In the genomic region with DNA sequence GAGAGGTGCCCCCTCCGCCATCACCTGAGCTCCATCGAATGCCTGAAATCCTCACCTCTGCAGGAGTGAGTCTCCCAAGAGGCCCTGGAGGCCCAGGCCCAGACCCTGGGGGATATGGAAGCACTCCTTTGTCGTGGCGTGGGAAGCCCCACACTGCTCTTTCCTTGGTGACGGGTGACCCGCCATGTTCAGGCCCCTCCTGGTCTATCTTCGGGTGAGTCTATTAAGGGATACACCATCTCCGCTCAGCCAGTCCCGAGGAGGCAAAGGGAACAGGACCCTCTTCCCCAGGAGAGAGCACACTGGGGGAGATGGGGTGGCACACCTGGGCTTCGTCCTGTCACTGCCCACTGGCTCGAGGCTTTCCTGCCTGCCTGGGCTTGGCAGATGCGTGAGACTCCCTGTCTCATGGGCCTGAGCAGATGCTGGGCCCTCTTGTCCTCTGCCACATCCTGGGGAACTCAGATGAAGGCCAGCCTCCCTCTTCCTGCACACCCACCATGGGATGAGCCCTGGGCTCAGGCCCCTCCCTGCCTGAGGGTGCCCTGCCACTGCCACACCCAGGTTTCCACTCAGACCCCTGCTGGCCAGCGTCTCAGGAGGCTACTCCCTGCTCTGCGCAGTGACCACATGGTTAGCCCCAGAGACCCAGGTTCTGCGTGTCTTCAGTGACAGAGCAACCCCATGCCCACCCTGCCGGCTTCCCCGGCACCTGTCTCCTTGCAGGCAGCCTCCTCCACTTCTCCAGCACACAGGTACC, we compare ENCODE assay signal across 18 cellular contexts. TPM values are rescaled to one million over a fixed set of nuclear protein-coding genes. Genes with fewer than 3 reads are reported as not detected.
DNase-seq lines count a peak whose midpoint lies in the region; ATAC-seq and TF ChIP-seq lines count a peak whose summit lies in the region.
"Had no signal": no experiment of that assay in that cellular context is flagged by ENCODE, and none has a peak within 500 bp of the region (broad histone marks: within the 10 kb centered on the region; RNA-seq: fewer than 3 reads in every experiment).

No MANE protein-coding gene starts in this region.

- H3K27ac ChIP-seq in upper lobe of right lung: no peak overlapping the region
- H3K27ac ChIP-seq: body of pancreas, PC-9 had no signal

- peaks cover 8% of the 10 kb centered on the region for H3K36me3 Mint-ChIP-seq in activated CD8-positive, alpha-beta memory T cell treated with anti-CD3 and anti-CD28 coated beads, Interleukin-2, amount 10 ng/mL, durations not matched to agents 7 days and 5 days
- peaks cover 21% of the 10 kb centered on the region for H3K36me3 Mint-ChIP-seq in central memory CD8-positive, alpha-beta T cell (ENCODE audit: insufficient read depth)
- H3K36me3 Mint-ChIP-seq in naive B cell: no peaks in the 10 kb centered on the region
- H3K36me3 Mint-ChIP-seq in T-cell: no peaks in the 10 kb centered on the region

- POLR2A ChIA-PET in T-cell (lab: Charles Lee): no interaction called here

- no peak overlapping the region for H3K4me3 ChIP-seq in upper lobe of right lung
- H3K4me3 ChIP-seq: body of pancreas, PC-9 had no signal

- H3K36me3 ChIP-seq in upper lobe of right lung: no peaks in the 10 kb centered on the region

- ATAC-seq in activated CD8-positive, alpha-beta memory T cell treated with anti-CD3 and anti-CD28 coated beads, Interleukin-2, amount 10 ng/mL, durations not matched to agents 7 days and 5 days: no peak
- ATAC-seq in central memory CD8-positive, alpha-beta T cell (replicated peaks; ENCODE audit: extremely low read depth, poor library complexity, severe bottlenecking): no peak
- no peak for ATAC-seq in naive B cell (ENCODE audit: low read depth in 2 of 2)
- ATAC-seq in upper lobe of right lung: no peak
- ATAC-seq in T-cell (replicated peaks in 1 of 4): no peak
- ATAC-seq: body of pancreas; stimulated activated naive CD8-positive, alpha-beta T cell treated with anti-CD3 and anti-CD28 coated beads, Interleukin-15, amount 100 ng/mL, for 72 hours had no signal

- no peaks in the 10 kb centered on the region for H3K27me3 Mint-ChIP-seq in activated CD8-positive, alpha-beta memory T cell treated with anti-CD3 and anti-CD28 coated beads, Interleukin-2, amount 10 ng/mL, durations not matched to agents 7 days and 5 days
- H3K27me3 Mint-ChIP-seq in central memory CD8-positive, alpha-beta T cell: no peaks in the 10 kb centered on the region
- H3K27me3 Mint-ChIP-seq in naive B cell (no peaks in the 10 kb centered on the region), T-cell (no peaks in the 10 kb centered on the region)
- H3K27me3 Mint-ChIP-seq: B cell; stimulated activated naive CD8-positive, alpha-beta T cell treated with anti-CD3 and anti-CD28 coated beads, Interleukin-15, amount 100 ng/mL, for 72 hours had no signal

- DNase-seq in activated CD8-positive, alpha-beta memory T cell treated with anti-CD3 and anti-CD28 coated beads, Interleukin-2, amount 10 ng/mL, durations not matched to agents 7 days and 5 days: no peak
- DNase-seq in activated CD8-positive, alpha-beta memory T cell treated with anti-CD3 and anti-CD28 coated beads, Interleukin-2, amount 50 U/mL, for 48 hours: no peak
- no peak for DNase-seq in central memory CD8-positive, alpha-beta T cell (ENCODE audit: low spot score in 2 of 2)
- DNase-seq in naive B cell (no peak), upper lobe of right lung (peak; percentile 56), germinal center (ENCODE audit: low spot score) (no peak), DMS114 treated with DMSO at 0.1 percent for 48 hours (lab: John Stamatoyannopoulos, UW; ENCODE audit: unreplicated experiment) (no peak), T-cell (no peak)
- DNase-seq: activated CD4-positive, alpha-beta T cell treated with anti-CD3 and anti-CD28 coated beads, Interleukin-2, amount 50 U/mL, for 4 hours; activated T-cell treated with anti-CD3 and anti-CD28 coated beads for 4 hours; body of pancreas; DMS53; mammary epithelial cell; NK-92 treated with Interleukin-12 subunit alpha and Interleukin-12 subunit beta, amount 100 ng/mL, for 24 hours; PC-9; SHP77; stimulated activated naive CD8-positive, alpha-beta T cell treated with anti-CD3 and anti-CD28 coated beads, Interleukin-15, amount 100 ng/mL, for 72 hours had no signal

- CTCF ChIA-PET in activated CD8-positive, alpha-beta memory T cell treated with anti-CD3 and anti-CD28 coated beads, Interleukin-2, amount 10 ng/mL, durations not matched to agents 7 days and 5 days (lab: Charles Lee): no interaction called here
- CTCF ChIA-PET in T-cell (lab: Charles Lee): no interaction called here

- H3K4me1 Mint-ChIP-seq in activated CD8-positive, alpha-beta memory T cell treated with anti-CD3 and anti-CD28 coated beads, Interleukin-2, amount 10 ng/mL, durations not matched to agents 7 days and 5 days: peaks cover 27% of the 10 kb centered on the region
- H3K4me1 Mint-ChIP-seq in central memory CD8-positive, alpha-beta T cell: peaks cover 70% of the 10 kb centered on the region
- H3K4me1 Mint-ChIP-seq in naive B cell (peaks cover 39 to 52% (median 50%) of the 10 kb centered on the region in 3 donors), T-cell (peaks cover 43 to 59% (median 57%) of the 10 kb centered on the region in 3 donors)

- no peak for TF ChIP-seq CTCF in upper lobe of right lung (IDR thresholded peaks at IDR 0.05)

- H3K4me1 ChIP-seq in upper lobe of right lung: peaks cover 9% of the 10 kb centered on the region

- peak overlapping the region; percentile 19 for H3K27ac Mint-ChIP-seq in activated CD8-positive, alpha-beta memory T cell treated with anti-CD3 and anti-CD28 coated beads, Interleukin-2, amount 10 ng/mL, durations not matched to agents 7 days and 5 days
- peak overlapping the region; percentile 93 for H3K27ac Mint-ChIP-seq in central memory CD8-positive, alpha-beta T cell (ENCODE audit: low read depth)
- H3K27ac Mint-ChIP-seq in naive B cell (peak overlapping the region in 4 of 6 donors; percentile 4 to 76 (median 42)), T-cell (no peak overlapping the region)
- H3K27ac Mint-ChIP-seq: B cell had no signal

- H3K9me3 Mint-ChIP-seq in activated CD8-positive, alpha-beta memory T cell treated with anti-CD3 and anti-CD28 coated beads, Interleukin-2, amount 10 ng/mL, durations not matched to agents 7 days and 5 days (ENCODE audit: low read depth): no peaks in the 10 kb centered on the region
- no peaks in the 10 kb centered on the region for H3K9me3 Mint-ChIP-seq in central memory CD8-positive, alpha-beta T cell
- H3K9me3 Mint-ChIP-seq in naive B cell (no peaks in the 10 kb centered on the region), T-cell (no peaks in the 10 kb centered on the region)
- H3K9me3 Mint-ChIP-seq: stimulated activated naive CD8-positive, alpha-beta T cell treated with anti-CD3 and anti-CD28 coated beads, Interleukin-15, amount 100 ng/mL, for 72 hours had no signal

- H3K9me3 ChIP-seq in upper lobe of right lung: no peaks in the 10 kb centered on the region
- H3K9me3 ChIP-seq: body of pancreas had no signal

- no peaks in the 10 kb centered on the region for H3K27me3 ChIP-seq in upper lobe of right lung
- H3K27me3 ChIP-seq: body of pancreas had no signal

- intact Hi-C loops in upper lobe of right lung (cut with DNase I): no loop called here

- no peak overlapping the region for H3K4me3 Mint-ChIP-seq in activated CD8-positive, alpha-beta memory T cell treated with anti-CD3 and anti-CD28 coated beads, Interleukin-2, amount 10 ng/mL, durations not matched to agents 7 days and 5 days
- H3K4me3 Mint-ChIP-seq in central memory CD8-positive, alpha-beta T cell: no peak overlapping the region
- H3K4me3 Mint-ChIP-seq in naive B cell (peak overlapping the region in 5 of 8 donors; percentile 5 to 46 (median 35)), T-cell (peak overlapping the region in 1 of 3 donors; percentile 32)
- H3K4me3 Mint-ChIP-seq: B cell had no signal

RNA-seq across cellular contexts. Expression of a gene that starts 3.8 kb away (rescaled TPM):
- 10 to 100 TPM; 15.4 to 20.3 TPM for total RNA-seq in activated CD8-positive, alpha-beta memory T cell treated with anti-CD3 and anti-CD28 coated beads, Interleukin-2, amount 10 ng/mL, durations not matched to agents 7 days and 5 days
- polyA plus RNA-seq in naive B cell (ENCODE audit: low read depth in 6 of 6): 1 to 10 TPM in 2 of 6 donors, under 1 TPM in 3, not detected in 1; 0.51 to 1.1 (median 0.68) TPM
- total RNA-seq in upper lobe of right lung (14.6 TPM), T-cell (10 to 100 TPM in 1 of 5 donors, 1 to 10 TPM in 4; 9.0 to 10.5 (median 9.8) TPM)

RNA-seq across cellular contexts. Expression of a gene that starts 49.6 kb away (rescaled TPM):
- total RNA-seq in activated CD8-positive, alpha-beta memory T cell treated with anti-CD3 and anti-CD28 coated beads, Interleukin-2, amount 10 ng/mL, durations not matched to agents 7 days and 5 days: 100 to 1,000 TPM; 248 to 368 TPM
- 10 to 100 TPM; 10.2 to 16.8 (median 13.9) TPM for polyA plus RNA-seq in naive B cell (ENCODE audit: low read depth in 6 of 6)
- 60.4 TPM for total RNA-seq in upper lobe of right lung
- total RNA-seq in T-cell: 100 to 1,000 TPM; 181 to 270 (median 252) TPM

Comparison
In these comparisons a context has a peak if more than half of its experiments do, and no peak if none do; other contexts are left out.
1. H3K27ac Mint-ChIP-seq: peak in activated CD8-positive, alpha-beta memory T cell treated with anti-CD3 and anti-CD28 coated beads, Interleukin-2, amount 10 ng/mL, durations not matched to agents 7 days and 5 days (single experiment), central memory CD8-positive, alpha-beta T cell (single experiment) and naive B cell (4 of 6); none in T-cell (0 of 2).
2. H3K4me3 Mint-ChIP-seq: peak in naive B cell (5 of 8); none in activated CD8-positive, alpha-beta memory T cell treated with anti-CD3 and anti-CD28 coated beads, Interleukin-2, amount 10 ng/mL, durations not matched to agents 7 days and 5 days (single experiment) and central memory CD8-positive, alpha-beta T cell (single experiment).